1 cellular context compared by ENCODE assay signal in genomic region chr5:150700600-150701377, GRCh38.
TF ChIP-seq lines count a peak whose summit lies in the region.

RBM22 (minus strand) TSS chr5:150701062; CDS start chr5:150700985, 77 bp downstream.

TF ChIP-seq in K562, 482 proteins besides CTCF, POLR2A, EP300 and RAD21 (continued from another document and continues in another):
- TF ChIP-seq MED1 (CRISPR knock-in tag; IDR thresholded peaks at IDR 0.05; ENCODE audit: borderline replicate concordance) = no peak
- no peak for TF ChIP-seq FIP1L1 (IDR thresholded peaks at IDR 0.05; ENCODE audit: low read depth, low read length, poor library complexity, severe bottlenecking)
- no peak for TF ChIP-seq EHMT2 (IDR thresholded peaks at IDR 0.05)
- 0 out of 2 replicates have a peak, but pooled peaks have one; percentile 33 for TF ChIP-seq MIER1 (IDR thresholded peaks at IDR 0.05; ENCODE audit: low read depth)
- TF ChIP-seq ZEB2 (IDR thresholded peaks at IDR 0.05) = no peak
- no peak for TF ChIP-seq ZBTB1 (CRISPR knock-in tag; IDR thresholded peaks at IDR 0.05; ENCODE audit: borderline replicate concordance, low read depth)
- TF ChIP-seq RBM39 (optimal IDR thresholded peaks at IDR 0.05; ENCODE audit: low read depth, low read length) = no peak
- no peak for TF ChIP-seq RBM25 (IDR thresholded peaks at IDR 0.05; ENCODE audit: low read depth, low read length, severe bottlenecking)
- no peak for TF ChIP-seq RREB1 (CRISPR knock-in tag; IDR thresholded peaks at IDR 0.05)
- no peak for TF ChIP-seq ZNF277 (CRISPR knock-in tag; IDR thresholded peaks at IDR 0.05; ENCODE audit: borderline replicate concordance)
- TF ChIP-seq NBN (IDR thresholded peaks at IDR 0.05; ENCODE audit: low read depth) = no peak; the same call in 1 of the 2 replicates
- TF ChIP-seq, protein P1, sequence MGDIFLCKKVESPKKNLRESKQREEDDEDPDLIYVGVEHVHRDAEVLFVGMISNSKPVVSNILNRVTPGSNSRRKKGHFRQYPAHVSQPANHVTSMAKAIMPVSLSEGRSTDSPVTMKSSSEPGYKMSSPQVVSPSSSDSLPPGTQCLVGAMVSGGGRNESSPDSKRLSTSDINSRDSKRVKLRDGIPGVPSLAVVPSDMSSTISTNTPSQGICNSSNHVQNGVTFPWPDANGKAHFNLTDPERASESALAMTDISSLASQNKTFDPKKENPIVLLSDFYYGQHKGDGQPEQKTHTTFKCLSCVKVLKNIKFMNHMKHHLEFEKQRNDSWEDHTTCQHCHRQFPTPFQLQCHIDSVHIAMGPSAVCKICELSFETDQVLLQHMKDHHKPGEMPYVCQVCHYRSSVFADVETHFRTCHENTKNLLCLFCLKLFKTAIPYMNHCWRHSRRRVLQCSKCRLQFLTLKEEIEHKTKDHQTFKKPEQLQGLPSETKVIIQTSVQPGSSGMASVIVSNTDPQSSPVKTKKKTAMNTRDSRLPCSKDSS (IDR thresholded peaks at IDR 0.05; ENCODE audit: low read depth, partially characterized antibody) = no peak
- no peak; the same call in 1 of the 2 replicates for TF ChIP-seq ERF (CRISPR knock-in tag; IDR thresholded peaks at IDR 0.05)
- no peak for TF ChIP-seq KLF10 (CRISPR knock-in tag; IDR thresholded peaks at IDR 0.05)
- TF ChIP-seq STAT5A (IDR thresholded peaks at IDR 0.05; ENCODE audit: borderline replicate concordance, low read length) = no peak
- no peak for TF ChIP-seq EZH2 (IDR thresholded peaks at IDR 0.05; ENCODE audit: borderline replicate concordance, low read depth, low read length)
- peak; percentile 89 for TF ChIP-seq KDM5B (IDR thresholded peaks at IDR 0.05; ENCODE audit: insufficient replicate concordance, low read depth, low read length)
- TF ChIP-seq MCM5 (IDR thresholded peaks at IDR 0.05; ENCODE audit: low read depth) = no peak
- no peak for TF ChIP-seq PTTG1 (tag; IDR thresholded peaks at IDR 0.05; ENCODE audit: low read depth)
- no peak for TF ChIP-seq NONO (IDR thresholded peaks at IDR 0.05; ENCODE audit: low read depth in 2 of 2, low read length in 1 of 2)
- TF ChIP-seq RHOXF2B (CRISPR knock-in tag; conservative IDR thresholded peaks at IDR 0.05) = no peak
- no peak for TF ChIP-seq ZNF696 (CRISPR knock-in tag; conservative IDR thresholded peaks at IDR 0.05)
- 0 out of 2 replicates have a peak, but pooled peaks have one; percentile 23 for TF ChIP-seq KDM2B (CRISPR knock-in tag; IDR thresholded peaks at IDR 0.05)
- peak in 1 of 2 experiments; percentile 87; a peak in 2 of 4 replicates for TF ChIP-seq TEAD1 (CRISPR knock-in tag; IDR thresholded peaks at IDR 0.05)
- no peak for TF ChIP-seq USF1 (CRISPR knock-in tag; IDR thresholded peaks at IDR 0.05)
- TF ChIP-seq MYC (IDR thresholded peaks at IDR 0.05; ENCODE audit: low read depth, low read length) = peak; percentile 17; the same call in 1 of the 2 replicates
- TF ChIP-seq MYC (CRISPR knock-in tag; IDR thresholded peaks at IDR 0.05; ENCODE audit: borderline replicate concordance, low read depth) = 0 out of 2 replicates have a peak, but pooled peaks have one; percentile 55
- no peak for TF ChIP-seq PTRF (tag; IDR thresholded peaks at IDR 0.05)
- no peak for TF ChIP-seq SMAD3 (CRISPR knock-in tag; conservative IDR thresholded peaks at IDR 0.05)
- TF ChIP-seq SIX5 (IDR thresholded peaks at IDR 0.05; ENCODE audit: borderline replicate concordance in 1 of 2, insufficient read depth in 1 of 2, low read depth in 1 of 2, low read length in 2 of 2) = peak; percentile 49 to 52; a peak in 3 of 4 replicates
- peak; percentile 84 for TF ChIP-seq SP1 (CRISPR knock-in tag; IDR thresholded peaks at IDR 0.05)
- TF ChIP-seq, protein P2, sequence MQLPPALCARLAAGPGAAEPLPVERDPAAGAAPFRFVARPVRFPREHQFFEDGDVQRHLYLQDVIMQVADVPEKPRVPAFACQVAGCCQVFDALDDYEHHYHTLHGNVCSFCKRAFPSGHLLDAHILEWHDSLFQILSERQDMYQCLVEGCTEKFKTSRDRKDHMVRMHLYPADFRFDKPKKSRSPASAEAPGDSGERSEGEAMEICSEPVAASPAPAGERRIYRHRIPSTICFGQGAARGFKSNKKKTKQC (CRISPR knock-in tag; IDR thresholded peaks at IDR 0.05) = peak; percentile 71; the same call in 1 of the 2 replicates
- TF ChIP-seq ZZZ3 (IDR thresholded peaks at IDR 0.05) = no peak
- no peak for TF ChIP-seq NUFIP1 (IDR thresholded peaks at IDR 0.05; ENCODE audit: partially characterized antibody)
- TF ChIP-seq TFE3 (CRISPR knock-in tag; IDR thresholded peaks at IDR 0.05) = no peak
- no peak for TF ChIP-seq ZNF41 (CRISPR knock-in tag; conservative IDR thresholded peaks at IDR 0.05)
- TF ChIP-seq TAF9B (IDR thresholded peaks at IDR 0.05; ENCODE audit: partially characterized antibody) = peak; percentile 67
- TF ChIP-seq ZNF444 (CRISPR knock-in tag; IDR thresholded peaks at IDR 0.05) = no peak
- TF ChIP-seq, protein P3, sequence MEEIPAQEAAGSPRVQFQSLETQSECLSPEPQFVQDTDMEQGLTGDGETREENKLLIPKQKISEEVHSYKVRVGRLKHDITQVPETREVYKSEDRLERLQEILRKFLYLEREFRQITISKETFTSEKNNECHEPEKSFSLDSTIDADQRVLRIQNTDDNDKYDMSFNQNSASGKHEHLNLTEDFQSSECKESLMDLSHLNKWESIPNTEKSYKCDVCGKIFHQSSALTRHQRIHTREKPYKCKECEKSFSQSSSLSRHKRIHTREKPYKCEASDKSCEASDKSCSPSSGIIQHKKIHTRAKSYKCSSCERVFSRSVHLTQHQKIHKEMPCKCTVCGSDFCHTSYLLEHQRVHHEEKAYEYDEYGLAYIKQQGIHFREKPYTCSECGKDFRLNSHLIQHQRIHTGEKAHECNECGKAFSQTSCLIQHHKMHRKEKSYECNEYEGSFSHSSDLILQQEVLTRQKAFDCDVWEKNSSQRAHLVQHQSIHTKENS (CRISPR knock-in tag; IDR thresholded peaks at IDR 0.05) = no peak
- no peak for TF ChIP-seq KLF13 (tag; IDR thresholded peaks at IDR 0.05; ENCODE audit: borderline replicate concordance, low read depth)
- TF ChIP-seq ZNF395 (CRISPR knock-in tag; IDR thresholded peaks at IDR 0.05) = no peak
- TF ChIP-seq, protein P4, sequence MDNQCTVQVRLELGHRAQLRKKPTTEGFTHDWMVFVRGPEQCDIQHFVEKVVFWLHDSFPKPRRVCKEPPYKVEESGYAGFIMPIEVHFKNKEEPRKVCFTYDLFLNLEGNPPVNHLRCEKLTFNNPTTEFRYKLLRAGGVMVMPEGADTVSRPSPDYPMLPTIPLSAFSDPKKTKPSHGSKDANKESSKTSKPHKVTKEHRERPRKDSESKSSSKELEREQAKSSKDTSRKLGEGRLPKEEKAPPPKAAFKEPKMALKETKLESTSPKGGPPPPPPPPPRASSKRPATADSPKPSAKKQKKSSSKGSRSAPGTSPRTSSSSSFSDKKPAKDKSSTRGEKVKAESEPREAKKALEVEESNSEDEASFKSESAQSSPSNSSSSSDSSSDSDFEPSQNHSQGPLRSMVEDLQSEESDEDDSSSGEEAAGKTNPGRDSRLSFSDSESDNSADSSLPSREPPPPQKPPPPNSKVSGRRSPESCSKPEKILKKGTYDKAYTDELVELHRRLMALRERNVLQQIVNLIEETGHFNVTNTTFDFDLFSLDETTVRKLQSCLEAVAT (IDR thresholded peaks at IDR 0.05) = no peak
